Comparison of ENCODE assay signal across 16 cellular contexts in the genomic region with DNA sequence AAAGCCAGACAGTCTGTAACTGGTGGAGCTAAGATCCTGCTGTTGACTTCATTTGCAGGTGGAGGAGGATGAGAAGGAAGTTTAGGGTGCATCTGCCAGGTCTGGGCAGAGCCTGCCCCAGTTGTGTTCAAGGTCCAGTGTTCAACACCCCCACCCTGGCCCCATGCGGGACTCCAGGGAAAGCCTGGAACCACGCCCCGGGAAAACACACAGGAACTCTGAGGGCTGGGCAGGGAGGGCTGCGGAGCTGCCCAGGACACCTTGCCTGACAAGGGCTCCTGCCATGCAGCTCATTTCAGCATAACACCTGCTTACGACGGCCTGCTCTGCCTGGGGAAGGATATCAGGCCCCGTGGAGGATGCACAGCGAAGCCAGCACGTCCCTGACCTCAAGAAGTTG.
DNase-seq lines count a peak whose midpoint lies in the region; ATAC-seq and TF ChIP-seq lines count a peak whose summit lies in the region.
"Had no signal": no experiment of that assay in that cellular context is flagged by ENCODE, and none has a peak within 500 bp of the region (broad histone marks: within the 10 kb centered on the region; RNA-seq: fewer than 3 reads in every experiment).

No MANE protein-coding gene starts in this region.

- H3K27me3 ChIP-seq in HCT116 (ENCODE audit: insufficient read depth, low read length) (no peaks in the 10 kb centered on the region), dorsolateral prefrontal cortex (peaks cover 0 to 4% (median 0%) of the 10 kb centered on the region in 45 donors), stomach (no peaks in the 10 kb centered on the region)

- TF ChIP-seq CTCF in HCT116 (IDR thresholded peaks at IDR 0.05 in 2 of 3, conservative IDR thresholded peaks at IDR 0.05 in 1 of 3; ENCODE audit: borderline replicate concordance in 1 of 3, insufficient read depth in 1 of 3, low read depth in 2 of 3, low read length in 2 of 3): no peak
- no peak for TF ChIP-seq CTCF in dorsolateral prefrontal cortex (IDR thresholded peaks at IDR 0.05 in 54 of 56, conservative IDR thresholded peaks at IDR 0.05 in 2 of 56; ENCODE audit: low read depth in 1 of 56, partially characterized antibody in 56 of 56)
- TF ChIP-seq CTCF in mesothelial cell of epicardium (IDR thresholded peaks at IDR 0.05; ENCODE audit: unreplicated experiment): no peak
- no peak for TF ChIP-seq CTCF in stomach (IDR thresholded peaks at IDR 0.05)

- TF ChIP-seq EP300 in stomach (IDR thresholded peaks at IDR 0.05): no peak

- H3K36me3 ChIP-seq in HCT116 (ENCODE audit: control insufficient read depth in 1 of 2, insufficient read depth in 2 of 2, low read length in 2 of 2) (no peaks in the 10 kb centered on the region), stomach (no peaks in the 10 kb centered on the region)

- WGBS in stomach, 5 donors: 36 to 57% (median 46%) methylated on average over 3 to 9 of the region's 9 CpGs

- TF ChIP-seq RAD21 in HCT116 (IDR thresholded peaks at IDR 0.05; ENCODE audit: low read depth): no peak

- no peaks in the 10 kb centered on the region; a peak in 1 of 4 replicates for H3K9me3 ChIP-seq in HCT116 (ENCODE audit: control insufficient read depth in 1 of 2, insufficient read depth in 1 of 2, low read depth in 1 of 2, low read length in 2 of 2)
- H3K9me3 ChIP-seq in stomach: peaks cover 0 to 10% (median 4%) of the 10 kb centered on the region in 4 donors
- H3K9me3 ChIP-seq: SK-N-SH had no signal

- no peaks in the 10 kb centered on the region for H3K79me2 ChIP-seq in HCT116 (ENCODE audit: insufficient read depth, low read length)

- peaks cover 11% of the 10 kb centered on the region for H3K4me1 Mint-ChIP-seq in mesothelial cell of epicardium
- H3K4me1 Mint-ChIP-seq: activated B cell treated with CpG ODN at 0.5 μM for 24 hours, IgD-negative memory B cell had no signal

- intact Hi-C loops in HCT116 (cut with micrococcal nuclease) (no loop called here), dorsolateral prefrontal cortex (cut with DNase I) (loop anchor here in 1 of 2 donors (5.0 kb wide), 1 partner anchor 302 kb away; no protein-coding TSS in a partner anchor), stomach (cut with DNase I; ENCODE audit: low total_unique reads) (no loop called here)

- H3K27ac ChIP-seq in HCT116 (ENCODE audit: low read depth, low read length) (no peak overlapping the region), dorsolateral prefrontal cortex (no peak overlapping the region), stomach (no peak overlapping the region)

- RAD21 ChIA-PET in HCT116 (lab: Charles Lee; ENCODE audit: low non-redundant PET in 1 of 2, low total read pairs in 2 of 2, uncharacterized antibody in 2 of 2, unreplicated experiment in 2 of 2): interaction anchor here in 1 of 2 experiments (2.1 kb wide), 1 partner anchor 302 kb away, joined by 6 read pairs; no protein-coding TSS in a partner anchor

- peak overlapping the region; percentile 47 for H3K4me3 Mint-ChIP-seq in mesothelial cell of epicardium
- H3K4me3 Mint-ChIP-seq: activated B cell treated with CpG ODN at 0.5 μM for 24 hours; activated T-helper 1 cell treated with anti-CD3 and anti-CD28 coated beads, Interleukin-12 subunit alpha, Interleukin-12 subunit beta, Interleukin-2, Interleukin-4 antibody, amounts not matched to agents 30 ng/mL and 10 ng/mL and 1 ng/mL, durations not matched to agents 14 hours and 24 hours and 36 hours; brain; IgD-negative memory B cell; stimulated activated memory B cell treated with anti-CD40 and anti-IgM and Interleukin-4, amounts not matched to agents 10 μg/mL and 1 μg/mL and 100 μg/mL, for 72 hours had no signal

- no peaks in the 10 kb centered on the region for H3K36me3 Mint-ChIP-seq in mesothelial cell of epicardium
- H3K36me3 Mint-ChIP-seq: brain; naive B cell; stimulated activated memory B cell treated with anti-CD40 and anti-IgM and Interleukin-4, amounts not matched to agents 10 μg/mL and 1 μg/mL and 100 μg/mL, for 72 hours had no signal

- H4K20me1 ChIP-seq in HCT116 (ENCODE audit: insufficient read depth): no peaks in the 10 kb centered on the region

- POLR2A ChIA-PET in HCT116 (lab: Charles Lee): no interaction called here

- peak overlapping the region; percentile 53 for H3K4me2 ChIP-seq in HCT116 (ENCODE audit: low read length)
- H3K4me2 ChIP-seq: SK-N-SH had no signal

- H3K9me3 Mint-ChIP-seq in mesothelial cell of epicardium: peaks cover 9% of the 10 kb centered on the region
- H3K9me3 Mint-ChIP-seq: activated B cell treated with CpG ODN at 0.5 μM for 24 hours; activated T-helper 1 cell treated with anti-CD3 and anti-CD28 coated beads, Interleukin-12 subunit alpha, Interleukin-12 subunit beta, Interleukin-2, Interleukin-4 antibody, amounts not matched to agents 30 ng/mL and 10 ng/mL and 1 ng/mL, durations not matched to agents 14 hours and 24 hours and 36 hours had no signal

- H3K9ac ChIP-seq in HCT116 (ENCODE audit: low read length): no peak overlapping the region
- H3K9ac ChIP-seq: SK-N-SH had no signal

- TF ChIP-seq POLR2A in HCT116 (IDR thresholded peaks at IDR 0.05; ENCODE audit: borderline replicate concordance, extremely low read depth, insufficient read depth, insufficient read length) (no peak), stomach (IDR thresholded peaks at IDR 0.05) (no peak)

- H3K4me3 ChIP-seq in HCT116 (replicated peaks in 1 of 2; ENCODE audit: low read depth in 1 of 2, low read length in 2 of 2): peak overlapping the region in 1 of 2 experiments; percentile 15; a peak in 2 of 4 replicates
- H3K4me3 ChIP-seq in dorsolateral prefrontal cortex: peak overlapping the region in 32 of 59 donors; percentile 1 to 47 (median 32)
- peak overlapping the region; percentile 22 to 39 (median 30) for H3K4me3 ChIP-seq in stomach

- BruUV-seq in HCT116 (replicated peaks; lab: Mats Ljungman, UMichigan): no TSS peak

- no peaks in the 10 kb centered on the region for H3K9me2 ChIP-seq in HCT116 (ENCODE audit: insufficient read depth)
- H3K9me2 ChIP-seq: SK-N-SH had no signal

- CTCF ChIA-PET in HCT116 (lab: Charles Lee): no interaction called here

- DNase-seq in HCT116 (ENCODE audit: low read depth, low spot score): no peak
- no peak for DNase-seq in dorsolateral prefrontal cortex
- DNase-seq in mesothelial cell of epicardium (ENCODE audit: low spot score in 2 of 2, unreplicated experiment in 2 of 2): peak in 1 of 2 experiments; percentile 37
- DNase-seq in stomach: no peak
- DNase-seq in EL: no peak
- DNase-seq in NCI-H146 (lab: John Stamatoyannopoulos, UW): no peak
- DNase-seq: activated B cell treated with CpG ODN at 0.5 μM for 24 hours, naive B cell, NCI-H1930, SK-N-SH had no signal

- H3K4me1 ChIP-seq in HCT116 (ENCODE audit: control insufficient read depth in 1 of 2, insufficient read depth in 2 of 2, low read length in 2 of 2): peaks cover 3 to 23% of the 10 kb centered on the region in 2 experiments; a peak in 2 of 4 replicates
- peaks cover 0 to 18% (median 12%) of the 10 kb centered on the region in 4 donors for H3K4me1 ChIP-seq in stomach

- H3K27me3 Mint-ChIP-seq in mesothelial cell of epicardium (ENCODE audit: low read depth): no peaks in the 10 kb centered on the region

- H2AFZ ChIP-seq in HCT116 (ENCODE audit: low read depth, low read length, poor library complexity, severe bottlenecking): no peak overlapping the region

- H3K27ac Mint-ChIP-seq in mesothelial cell of epicardium: no peak overlapping the region
- H3K27ac Mint-ChIP-seq: activated B cell treated with CpG ODN at 0.5 μM for 24 hours; activated T-helper 1 cell treated with anti-CD3 and anti-CD28 coated beads, Interleukin-12 subunit alpha, Interleukin-12 subunit beta, Interleukin-2, Interleukin-4 antibody, amounts not matched to agents 30 ng/mL and 10 ng/mL and 1 ng/mL, durations not matched to agents 14 hours and 24 hours and 36 hours; IgD-negative memory B cell; stimulated activated memory B cell treated with anti-CD40 and anti-IgM and Interleukin-4, amounts not matched to agents 10 μg/mL and 1 μg/mL and 100 μg/mL, for 72 hours had no signal

- ATAC-seq in HCT116 (peak; percentile 8; the same call in 1 of the 2 replicates), HG02973 (IDR thresholded peaks at IDR 0.05; ENCODE audit: unreplicated experiment) (no peak), HG02678 (IDR thresholded peaks at IDR 0.05; ENCODE audit: unreplicated experiment) (no peak)

TF ChIP-seq in HCT116, 20 proteins besides CTCF, POLR2A, EP300 and RAD21 (continues in another document):
- TF ChIP-seq CBX3 (IDR thresholded peaks at IDR 0.05; ENCODE audit: low read depth) (no peak), TCF7L2 (IDR thresholded peaks at IDR 0.05; ENCODE audit: borderline replicate concordance, extremely low read depth, insufficient read depth, insufficient read length) (no peak), FOSL1 (IDR thresholded peaks at IDR 0.05; ENCODE audit: low read depth) (no peak), CEBPB (IDR thresholded peaks at IDR 0.05; ENCODE audit: low read depth) (no peak), ATF3 (IDR thresholded peaks at IDR 0.05) (no peak)
- TF ChIP-seq, protein P1, sequence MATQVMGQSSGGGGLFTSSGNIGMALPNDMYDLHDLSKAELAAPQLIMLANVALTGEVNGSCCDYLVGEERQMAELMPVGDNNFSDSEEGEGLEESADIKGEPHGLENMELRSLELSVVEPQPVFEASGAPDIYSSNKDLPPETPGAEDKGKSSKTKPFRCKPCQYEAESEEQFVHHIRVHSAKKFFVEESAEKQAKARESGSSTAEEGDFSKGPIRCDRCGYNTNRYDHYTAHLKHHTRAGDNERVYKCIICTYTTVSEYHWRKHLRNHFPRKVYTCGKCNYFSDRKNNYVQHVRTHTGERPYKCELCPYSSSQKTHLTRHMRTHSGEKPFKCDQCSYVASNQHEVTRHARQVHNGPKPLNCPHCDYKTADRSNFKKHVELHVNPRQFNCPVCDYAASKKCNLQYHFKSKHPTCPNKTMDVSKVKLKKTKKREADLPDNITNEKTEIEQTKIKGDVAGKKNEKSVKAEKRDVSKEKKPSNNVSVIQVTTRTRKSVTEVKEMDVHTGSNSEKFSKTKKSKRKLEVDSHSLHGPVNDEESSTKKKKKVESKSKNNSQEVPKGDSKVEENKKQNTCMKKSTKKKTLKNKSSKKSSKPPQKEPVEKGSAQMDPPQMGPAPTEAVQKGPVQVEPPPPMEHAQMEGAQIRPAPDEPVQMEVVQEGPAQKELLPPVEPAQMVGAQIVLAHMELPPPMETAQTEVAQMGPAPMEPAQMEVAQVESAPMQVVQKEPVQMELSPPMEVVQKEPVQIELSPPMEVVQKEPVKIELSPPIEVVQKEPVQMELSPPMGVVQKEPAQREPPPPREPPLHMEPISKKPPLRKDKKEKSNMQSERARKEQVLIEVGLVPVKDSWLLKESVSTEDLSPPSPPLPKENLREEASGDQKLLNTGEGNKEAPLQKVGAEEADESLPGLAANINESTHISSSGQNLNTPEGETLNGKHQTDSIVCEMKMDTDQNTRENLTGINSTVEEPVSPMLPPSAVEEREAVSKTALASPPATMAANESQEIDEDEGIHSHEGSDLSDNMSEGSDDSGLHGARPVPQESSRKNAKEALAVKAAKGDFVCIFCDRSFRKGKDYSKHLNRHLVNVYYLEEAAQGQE (IDR thresholded peaks at IDR 0.05; ENCODE audit: low read depth): no peak
